In the genomic region with DNA sequence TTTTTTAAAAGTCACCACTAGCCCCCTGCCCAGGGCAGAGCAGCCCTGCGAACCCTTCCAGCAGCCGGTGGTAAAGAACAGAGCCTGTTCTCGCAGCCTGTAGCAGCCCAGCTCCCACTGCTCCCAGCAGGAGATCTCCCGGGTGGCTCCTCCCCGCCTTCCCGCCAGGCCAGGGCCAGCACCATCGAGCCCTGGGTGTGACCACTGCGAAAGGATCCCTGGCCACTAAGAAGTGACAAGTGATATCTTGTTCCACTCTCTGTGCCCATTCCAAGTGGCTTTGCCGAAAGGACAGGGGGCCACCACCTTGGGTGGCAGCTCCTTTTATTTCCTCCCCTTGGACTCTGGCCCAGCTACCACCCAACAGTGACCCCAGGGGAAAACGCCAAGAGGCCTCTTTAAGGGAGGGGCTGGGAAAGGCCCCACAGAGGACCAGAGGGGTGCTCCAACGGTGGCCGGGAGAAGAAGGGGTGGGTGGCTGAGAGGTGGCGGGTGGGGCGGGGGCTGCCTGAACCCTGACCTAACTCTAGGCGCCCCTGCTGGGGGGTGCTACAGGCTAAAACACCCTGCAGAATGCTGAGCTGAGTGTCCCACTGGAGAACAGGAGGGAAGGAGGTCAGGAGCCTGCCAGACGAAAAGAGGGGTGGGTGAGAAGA, we compare ENCODE assay signal across 8 cellular contexts. TPM values are rescaled to one million over a fixed set of nuclear protein-coding genes. Genes with fewer than 3 reads are reported as not detected.
A peak's percentile ranks its signal among the peaks of the same experiment; 100 is the strongest.
DNase-seq lines count a peak whose midpoint lies in the region; ATAC-seq, FAIRE-seq and TF ChIP-seq lines count a peak whose summit lies in the region.

No MANE protein-coding gene starts in this region.

- H3K9me3 ChIP-seq in cardiac muscle cell (ENCODE audit: low read depth): no peaks in the 10 kb centered on the region

- H3K27me3 Mint-ChIP-seq in WTC11 (ENCODE audit: low read depth): peaks cover 39% of the 10 kb centered on the region

- POLR2A ChIA-PET in WTC11 (lab: Charles Lee): no interaction called here

- no peak overlapping the region for H3K27ac Mint-ChIP-seq in WTC11

- H3K27me3 ChIP-seq in cardiac muscle cell: peaks cover 17% of the 10 kb centered on the region

- H3K4me3 ChIP-seq in cardiac muscle cell (peak overlapping the region; percentile 63), retinal pigment epithelial cell (ENCODE audit: low read length) (peak overlapping the region; percentile 67)

- no peaks in the 10 kb centered on the region for H3K36me3 ChIP-seq in cardiac muscle cell

- CTCF ChIA-PET in WTC11 (lab: Charles Lee): interaction anchor here (0.8 to 3.7 kb wide), 5 partner anchors 17 to 126 kb away, joined by 3 to 22 read pairs (median 4); no protein-coding TSS in a partner anchor

- FAIRE-seq in H54 (lab: Jason Lieb, UNC): peak; percentile 75

- no peak for TF ChIP-seq POLR2A in H54 (IDR thresholded peaks at IDR 0.05; ENCODE audit: low read depth, low read length)

- peaks cover 23% of the 10 kb centered on the region for H3K4me1 Mint-ChIP-seq in WTC11

- DNase-seq in H54 (ENCODE audit: insufficient read length, low spot score) (peak; percentile 100), WTC11 (ENCODE audit: low spot score) (no peak), cardiac muscle cell (ENCODE audit: low read depth in 1 of 2, low spot score in 1 of 2) (no peak), retinal pigment epithelial cell (ENCODE audit: low read depth) (no peak), NCI-H1694 (lab: John Stamatoyannopoulos, UW) (no peak), NCI-H774 (lab: John Stamatoyannopoulos, UW) (no peak), NCI-H345 (lab: John Stamatoyannopoulos, UW) (no peak)

- H3K4me3 Mint-ChIP-seq in WTC11: peak overlapping the region; percentile 63

- ATAC-seq in WTC11 (no peak), GM18867 (IDR thresholded peaks at IDR 0.05; ENCODE audit: unreplicated experiment) (no peak)

- H3K27ac ChIP-seq in cardiac muscle cell: no peak overlapping the region

- TF ChIP-seq CTCF in WTC11 (IDR thresholded peaks at IDR 0.05): no peak
- TF ChIP-seq CTCF in cardiac muscle cell (IDR thresholded peaks at IDR 0.05; ENCODE audit: low read depth, low read length): no peak
- no peak for TF ChIP-seq CTCF in retinal pigment epithelial cell (conservative IDR thresholded peaks at IDR 0.05; ENCODE audit: low read depth, low read length)

- no peaks in the 10 kb centered on the region for H3K9me3 Mint-ChIP-seq in WTC11

- H3K36me3 Mint-ChIP-seq in WTC11: no peaks in the 10 kb centered on the region

- H3K4me1 ChIP-seq in cardiac muscle cell (ENCODE audit: low read depth): peaks cover 5% of the 10 kb centered on the region

TF ChIP-seq in WTC11, 78 proteins besides CTCF, POLR2A, EP300 and RAD21:
- TF ChIP-seq ZNF396 (CRISPR knock-in tag; IDR thresholded peaks at IDR 0.05; ENCODE audit: borderline replicate concordance) (no peak), ZNF423 (CRISPR knock-in tag; IDR thresholded peaks at IDR 0.05) (peak; percentile 44; the same call in 1 of the 2 replicates)
TF ChIP-seq in WTC11: peak in this region for 1.

RNA-seq across cellular contexts. Expression of a gene that starts 1.6 kb away (rescaled TPM):
- 14.1 to 17.1 TPM (median 14.5 TPM) in 3 replicates for total RNA-seq in WTC11 (2021)
- total RNA-seq in cardiac muscle cell: 12.0 and 12.2 TPM in 2 replicates
- 4.4 and 5.0 TPM in 2 replicates for polyA plus RNA-seq in cardiac muscle cell

RNA-seq across cellular contexts. Expression of a gene that starts 25.2 kb away (rescaled TPM):
- total RNA-seq in WTC11 (2021) (39.4 to 41.0 TPM (median 39.5 TPM) in 3 replicates), cardiac muscle cell (29.3 and 41.6 TPM in 2 replicates)
- 25.6 and 27.0 TPM in 2 replicates for polyA plus RNA-seq in cardiac muscle cell
